Comparison of ENCODE assay signal across 9 cellular contexts in the genomic region with DNA sequence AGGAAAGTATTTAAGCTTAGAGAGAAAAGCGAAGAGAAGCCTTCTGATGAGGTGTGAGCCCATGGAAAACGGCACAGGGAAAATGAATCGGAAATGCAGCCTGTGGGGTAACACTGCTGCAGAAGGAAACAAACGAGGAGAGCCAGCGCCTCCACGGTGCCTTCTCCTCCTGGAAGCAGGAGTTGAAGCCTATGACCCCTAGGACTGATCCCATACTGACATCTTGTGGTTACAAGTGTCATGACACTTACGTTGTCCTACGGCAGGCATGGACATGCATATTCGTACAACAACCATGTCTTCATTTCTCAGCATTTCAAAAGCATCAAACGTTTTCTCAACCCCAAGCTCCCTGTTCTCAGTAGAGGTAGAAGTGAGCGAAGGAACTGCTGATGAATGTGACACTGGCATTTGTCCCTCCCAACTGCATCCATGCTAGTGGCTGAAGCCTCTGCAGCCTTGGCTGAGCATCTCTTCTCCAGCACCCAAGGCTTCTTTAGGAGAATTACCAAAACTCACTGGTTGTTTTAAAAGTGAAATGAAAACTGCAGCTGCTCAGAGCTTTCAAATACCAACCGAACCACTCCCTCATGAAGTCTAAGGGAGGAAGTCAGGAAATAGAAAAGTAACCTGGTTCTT.
DNase-seq lines count a peak whose midpoint lies in the region; ATAC-seq and TF ChIP-seq lines count a peak whose summit lies in the region.
"Had no signal": no experiment of that assay in that cellular context is flagged by ENCODE, and none has a peak within 500 bp of the region (broad histone marks: within the 10 kb centered on the region; RNA-seq: fewer than 3 reads in every experiment).

No MANE protein-coding gene starts in this region.

- peaks cover 10% of the 10 kb centered on the region; the same call in 1 of the 2 replicates for H4K20me1 ChIP-seq in OCI-LY7 (ENCODE audit: insufficient read depth, low read length)

- no peaks in the 10 kb centered on the region for H3K9me3 Mint-ChIP-seq in activated naive CD8-positive, alpha-beta T cell treated with anti-CD3 and anti-CD28 coated beads, Interleukin-2, amount 50 U/mL, for 24 hours
- H3K9me3 Mint-ChIP-seq: activated naive CD4-positive, alpha-beta T cell treated with anti-CD3 and anti-CD28 coated beads, Interleukin-2, amount 50 U/mL, for 24 hours had no signal

- H3K36me3 ChIP-seq in OCI-LY7 (ENCODE audit: insufficient read depth, low read length) (peaks cover 6% of the 10 kb centered on the region), heart left ventricle (no peaks in the 10 kb centered on the region)

- POLR2A ChIA-PET in OCI-LY7 (lab: Charles Lee) = interaction anchor here (0.5 kb wide), 1 partner anchor 9 kb away, joined by 3 read pairs; no protein-coding TSS in a partner anchor

- CTCF ChIA-PET in OCI-LY7 (lab: Charles Lee; ENCODE audit: unreplicated experiment) = no interaction called here

- no TSS peak for BruUV-seq in OCI-LY7 (replicated peaks; lab: Mats Ljungman, UMichigan)

- TF ChIP-seq POLR2A in heart left ventricle (IDR thresholded peaks at IDR 0.05) = no peak

- H3K27ac ChIP-seq in OCI-LY7 (ENCODE audit: low read depth, low read length, poor library complexity, severe bottlenecking) (no peak overlapping the region), heart left ventricle (no peak overlapping the region)

- H3K27ac Mint-ChIP-seq in activated naive CD8-positive, alpha-beta T cell treated with anti-CD3 and anti-CD28 coated beads, Interleukin-2, amount 50 U/mL, for 24 hours = no peak overlapping the region
- H3K27ac Mint-ChIP-seq: activated naive CD4-positive, alpha-beta T cell treated with anti-CD3 and anti-CD28 coated beads, Interleukin-2, amount 50 U/mL, for 24 hours had no signal

- H3K4me3 ChIP-seq in OCI-LY7 (ENCODE audit: low read depth, low read length, poor library complexity, severe bottlenecking) = no peak overlapping the region
- no peak overlapping the region for H3K4me3 ChIP-seq in heart left ventricle

- H3K4me3 Mint-ChIP-seq in activated naive CD8-positive, alpha-beta T cell treated with anti-CD3 and anti-CD28 coated beads, Interleukin-2, amount 50 U/mL, for 24 hours = no peak overlapping the region
- H3K4me3 Mint-ChIP-seq: activated naive CD4-positive, alpha-beta T cell treated with anti-CD3 and anti-CD28 coated beads, Interleukin-2, amount 50 U/mL, for 24 hours had no signal

- H3K9me3 ChIP-seq in OCI-LY7 (ENCODE audit: low read length) = no peaks in the 10 kb centered on the region
- no peaks in the 10 kb centered on the region for H3K9me3 ChIP-seq in heart left ventricle

- no peaks in the 10 kb centered on the region for H3K27me3 ChIP-seq in heart left ventricle

- H3K36me3 Mint-ChIP-seq in activated naive CD8-positive, alpha-beta T cell treated with anti-CD3 and anti-CD28 coated beads, Interleukin-2, amount 50 U/mL, for 24 hours (ENCODE audit: low read depth) = peaks cover 2% of the 10 kb centered on the region
- H3K36me3 Mint-ChIP-seq: activated naive CD4-positive, alpha-beta T cell treated with anti-CD3 and anti-CD28 coated beads, Interleukin-2, amount 50 U/mL, for 24 hours had no signal

- H3K4me1 ChIP-seq in OCI-LY7 (ENCODE audit: insufficient read depth, low read length, poor library complexity, severe bottlenecking) = no peaks in the 10 kb centered on the region
- peaks cover 0 to 49% (median 19%) of the 10 kb centered on the region in 12 donors for H3K4me1 ChIP-seq in heart left ventricle

- no peaks in the 10 kb centered on the region for H3K27me3 Mint-ChIP-seq in activated naive CD8-positive, alpha-beta T cell treated with anti-CD3 and anti-CD28 coated beads, Interleukin-2, amount 50 U/mL, for 24 hours
- H3K27me3 Mint-ChIP-seq: activated naive CD4-positive, alpha-beta T cell treated with anti-CD3 and anti-CD28 coated beads, Interleukin-2, amount 50 U/mL, for 24 hours had no signal

- no peaks in the 10 kb centered on the region for H3K9me2 ChIP-seq in OCI-LY7 (ENCODE audit: insufficient read depth, low read length)

- ATAC-seq in GM21381 (IDR thresholded peaks at IDR 0.05; ENCODE audit: unreplicated experiment) = peak; percentile 80
- peak; percentile 75 for ATAC-seq in activated naive CD8-positive, alpha-beta T cell treated with anti-CD3 and anti-CD28 coated beads, Interleukin-2, amount 50 U/mL, for 24 hours
- peak; percentile 49 to 83 (median 76) for ATAC-seq in heart left ventricle
- ATAC-seq in HG03457 (IDR thresholded peaks at IDR 0.05; ENCODE audit: unreplicated experiment) = no peak

- in situ Hi-C loops in KBM-7 (cut with MboI; ENCODE audit: low pct_unique_long_range_greater_than_20kb, low sequenced_read_pairs) = no loop called here

- peak; percentile 93 for DNase-seq in DMS 273 (lab: John Stamatoyannopoulos, UW; ENCODE audit: unreplicated experiment)
- peak; percentile 81 for DNase-seq in KBM-7
- DNase-seq in OCI-LY7 (ENCODE audit: low spot score) = peak; percentile 67
- peak; percentile 14 for DNase-seq in activated naive CD8-positive, alpha-beta T cell treated with anti-CD3 and anti-CD28 coated beads, Interleukin-2, amount 50 U/mL, for 24 hours
- DNase-seq in heart left ventricle = peak; percentile 52 to 75 (median 64)
- DNase-seq in posterior cingulate gyrus = peak; percentile 47 to 95 (median 67)

- no peaks in the 10 kb centered on the region for H3K4me1 Mint-ChIP-seq in activated naive CD8-positive, alpha-beta T cell treated with anti-CD3 and anti-CD28 coated beads, Interleukin-2, amount 50 U/mL, for 24 hours

- TF ChIP-seq CTCF in OCI-LY7 (conservative IDR thresholded peaks at IDR 0.05; ENCODE audit: low read length) (peak; percentile 88), heart left ventricle (IDR thresholded peaks at IDR 0.05) (peak; percentile 81 to 92 (median 87))

- WGBS in heart left ventricle, 4 donors = 17 to 23% (median 19%) methylated on average over 12 of the region's 12 CpGs

- H3K79me2 ChIP-seq in OCI-LY7 (ENCODE audit: insufficient read depth, low read depth, low read length) = no peaks in the 10 kb centered on the region

- no peak overlapping the region for H2AFZ ChIP-seq in OCI-LY7 (ENCODE audit: low read length)

- intact Hi-C loops in OCI-LY7 (cut with micrococcal nuclease; ENCODE audit: unreplicated experiment) (loop anchor here (1.0 to 10.0 kb wide), 4 partner anchors 98 to 826 kb away; no protein-coding TSS in a partner anchor), heart left ventricle (cut with DNase I) (loop anchor here in 9 of 10 donors (2.0 to 10.0 kb wide), 8 partner anchors 93 to 826 kb away; partner anchors contain the start of genes HIBADH (in 1 of the 9) and TAX1BP1 (in 1 of the 9)), posterior cingulate gyrus (cut with DNase I) (loop anchor here (2.0 to 10.0 kb wide), 3 partner anchors 73 to 824 kb away; no protein-coding TSS in a partner anchor)

- no peak overlapping the region for H3K4me2 ChIP-seq in OCI-LY7 (ENCODE audit: low read length)

Comparison
In these comparisons a context has a peak if more than half of its experiments do, and no peak if none do; other contexts are left out.
1. DNase-seq: peak in every context shown above with its lines; median percentile 93 in DMS 273; 81 in KBM-7; 67 in OCI-LY7; 67 in posterior cingulate gyrus; 64 in heart left ventricle; 14 in activated naive CD8-positive, alpha-beta T cell treated with anti-CD3 and anti-CD28 coated beads, Interleukin-2, amount 50 U/mL, for 24 hours.